Comparison of ENCODE assay signal across 8 cellular contexts in genomic region chr15:71440479-71441071, GRCh38.
DNase-seq lines count a peak whose midpoint lies in the region; ATAC-seq and TF ChIP-seq lines count a peak whose summit lies in the region.

No MANE protein-coding gene starts in this region.

- DNase-seq in Caco-2: peak in 1 of 2 experiments; percentile 22
- DNase-seq in PC-3: peak; percentile 67
- DNase-seq in epithelial cell of prostate (ENCODE audit: low read depth, low spot score): no peak
- DNase-seq in osteocyte (ENCODE audit: extremely low spot score, unreplicated experiment): no peak
- no peak for DNase-seq in activated naive CD4-positive, alpha-beta T cell treated with anti-CD3 and anti-CD28 coated beads, Interleukin-2, amount 50 U/mL, for 72 hours (ENCODE audit: low spot score in 2 of 2)
- DNase-seq in effector memory CD8-positive, alpha-beta T cell: no peak

- H4K20me1 ChIP-seq in KMS-11 (ENCODE audit: insufficient read depth): no peaks in the 10 kb centered on the region
- no peaks in the 10 kb centered on the region for H4K20me1 ChIP-seq in PC-3 (ENCODE audit: low read length)

- no TSS peak for BruUV-seq in Caco-2 (replicated peaks; lab: Mats Ljungman, UMichigan)
- no TSS peak for BruUV-seq in PC-3 (replicated peaks; lab: Mats Ljungman, UMichigan)

- CTCF ChIA-PET in Caco-2 (lab: Charles Lee): interaction anchor here (0.9 to 1.6 kb wide), 6 partner anchors 54 to 467 kb away, joined by 4 to 21 read pairs (median 4); partner anchors contain the start of gene THSD4
- CTCF ChIA-PET in PC-3 (lab: Charles Lee): interaction anchor here (0.5 to 1.0 kb wide), 8 partner anchors 54 to 465 kb away, joined by 3 to 8 read pairs (median 5); no protein-coding TSS in a partner anchor

- H3K36me3 ChIP-seq in Caco-2 (ENCODE audit: control insufficient read depth, insufficient read depth, low read length) (no peaks in the 10 kb centered on the region), KMS-11 (ENCODE audit: insufficient read depth) (no peaks in the 10 kb centered on the region), PC-3 (ENCODE audit: low read depth, low read length) (peaks cover 5% of the 10 kb centered on the region; the same call in 1 of the 2 replicates)

- H3K9me3 ChIP-seq in Caco-2: no peaks in the 10 kb centered on the region
- H3K9me3 ChIP-seq in PC-3 (ENCODE audit: low read length): no peaks in the 10 kb centered on the region

- ATAC-seq in PC-3 (no peak; the same call in 1 of the 2 replicates), GM21717 (IDR thresholded peaks at IDR 0.05; ENCODE audit: unreplicated experiment) (no peak)
- no peak for ATAC-seq in activated naive CD4-positive, alpha-beta T cell treated with anti-CD3 and anti-CD28 coated beads, Interleukin-2, amount 50 U/mL, for 72 hours
- no peak for ATAC-seq in effector memory CD8-positive, alpha-beta T cell (replicated peaks)

- H3K9ac ChIP-seq in KMS-11 (no peak overlapping the region), PC-3 (ENCODE audit: low read length) (peak overlapping the region; percentile 23)

- no peaks in the 10 kb centered on the region for H3K9me2 ChIP-seq in PC-3 (replicated peaks; ENCODE audit: low read length)

- no peak overlapping the region for H3K4me3 ChIP-seq in Caco-2 (ENCODE audit: low read depth, low read length)
- H3K4me3 ChIP-seq in KMS-11 (IDR thresholded peaks at IDR 0.05; ENCODE audit: insufficient read depth, low read depth, low read length): no peak overlapping the region
- H3K4me3 ChIP-seq in PC-3 (ENCODE audit: low read length): no peak overlapping the region

- no peak overlapping the region for H2AFZ ChIP-seq in KMS-11 (ENCODE audit: low read depth)
- H2AFZ ChIP-seq in PC-3 (ENCODE audit: low read length): no peak overlapping the region

- H3K4me1 Mint-ChIP-seq in Caco-2 (ENCODE audit: low read depth, unreplicated experiment) (no peaks in the 10 kb centered on the region), osteocyte (ENCODE audit: unreplicated experiment) (peaks cover 16% of the 10 kb centered on the region)
- no peaks in the 10 kb centered on the region for H3K4me1 Mint-ChIP-seq in effector memory CD8-positive, alpha-beta T cell (ENCODE audit: low read depth in 2 of 2)

- H3K4me1 ChIP-seq in Caco-2: no peaks in the 10 kb centered on the region; the same call in 1 of the 2 replicates
- no peaks in the 10 kb centered on the region for H3K4me1 ChIP-seq in KMS-11 (ENCODE audit: low read depth, poor library complexity, severe bottlenecking)
- peaks cover 60% of the 10 kb centered on the region for H3K4me1 ChIP-seq in PC-3 (ENCODE audit: insufficient read depth, low read length)

- intact Hi-C loops in Caco-2 (cut with micrococcal nuclease; ENCODE audit: unreplicated experiment) (loop anchor here (1.0 to 10.0 kb wide), 4 partner anchors 54 to 466 kb away; partner anchors contain the start of gene THSD4), PC-3 (cut with micrococcal nuclease) (loop anchor here (1.0 to 5.0 kb wide), 5 partner anchors 56 to 548 kb away; partner anchors contain the start of genes LRRC49 and THAP10)

- peaks cover 2% of the 10 kb centered on the region for H3F3A ChIP-seq in PC-3 (ENCODE audit: low read length, unreplicated experiment)

- H3K79me2 ChIP-seq in KMS-11 (ENCODE audit: insufficient read depth, low read depth) (no peaks in the 10 kb centered on the region), PC-3 (ENCODE audit: low read length) (no peaks in the 10 kb centered on the region; the same call in 1 of the 2 replicates)

- H3K27me3 ChIP-seq in Caco-2 (replicated peaks; ENCODE audit: control insufficient read depth, insufficient read depth, low read length) (no peaks in the 10 kb centered on the region), KMS-11 (ENCODE audit: insufficient read depth, low read depth) (no peaks in the 10 kb centered on the region), PC-3 (ENCODE audit: low read length) (no peaks in the 10 kb centered on the region)

- no peak overlapping the region for H3K27ac Mint-ChIP-seq in Caco-2 (ENCODE audit: unreplicated experiment)
- H3K27ac Mint-ChIP-seq in osteocyte (ENCODE audit: unreplicated experiment): no peak overlapping the region
- H3K27ac Mint-ChIP-seq in activated naive CD4-positive, alpha-beta T cell treated with anti-CD3 and anti-CD28 coated beads, Interleukin-2, amount 50 U/mL, for 72 hours: no peak overlapping the region
- no peak overlapping the region for H3K27ac Mint-ChIP-seq in effector memory CD8-positive, alpha-beta T cell

- peaks cover 2% of the 10 kb centered on the region for H3K27me3 Mint-ChIP-seq in Caco-2 (ENCODE audit: insufficient read depth, unreplicated experiment)
- H3K27me3 Mint-ChIP-seq in osteocyte (ENCODE audit: unreplicated experiment): no peaks in the 10 kb centered on the region
- peaks cover 6 to 10% of the 10 kb centered on the region in 2 donors for H3K27me3 Mint-ChIP-seq in effector memory CD8-positive, alpha-beta T cell

- H3K9me3 Mint-ChIP-seq in Caco-2 (ENCODE audit: unreplicated experiment) (no peaks in the 10 kb centered on the region), osteocyte (ENCODE audit: unreplicated experiment) (no peaks in the 10 kb centered on the region)
- H3K9me3 Mint-ChIP-seq in activated naive CD4-positive, alpha-beta T cell treated with anti-CD3 and anti-CD28 coated beads, Interleukin-2, amount 50 U/mL, for 72 hours: no peaks in the 10 kb centered on the region
- H3K9me3 Mint-ChIP-seq in effector memory CD8-positive, alpha-beta T cell: no peaks in the 10 kb centered on the region

- H3K36me3 Mint-ChIP-seq in Caco-2 (ENCODE audit: insufficient read depth, unreplicated experiment): no peaks in the 10 kb centered on the region
- no peaks in the 10 kb centered on the region for H3K36me3 Mint-ChIP-seq in osteocyte (ENCODE audit: unreplicated experiment)
- no peaks in the 10 kb centered on the region for H3K36me3 Mint-ChIP-seq in activated naive CD4-positive, alpha-beta T cell treated with anti-CD3 and anti-CD28 coated beads, Interleukin-2, amount 50 U/mL, for 72 hours
- H3K36me3 Mint-ChIP-seq in effector memory CD8-positive, alpha-beta T cell (ENCODE audit: insufficient read depth): no peaks in the 10 kb centered on the region

- H3K4me3 Mint-ChIP-seq in Caco-2 (ENCODE audit: unreplicated experiment) (no peak overlapping the region), osteocyte (ENCODE audit: unreplicated experiment) (no peak overlapping the region)
- no peak overlapping the region for H3K4me3 Mint-ChIP-seq in effector memory CD8-positive, alpha-beta T cell

- H3K27ac ChIP-seq in KMS-11 (no peak overlapping the region), PC-3 (ENCODE audit: low read length) (peak overlapping the region; percentile 56), epithelial cell of prostate (peak overlapping the region; percentile 31)

- H3K4me2 ChIP-seq in KMS-11 (no peak overlapping the region), PC-3 (ENCODE audit: low read length) (no peak overlapping the region)

- POLR2A ChIA-PET in Caco-2 (lab: Charles Lee) (no interaction called here), PC-3 (lab: Charles Lee; ENCODE audit: unreplicated experiment) (interaction anchor here (0.7 kb wide), 1 partner anchor 296 kb away, joined by 4 read pairs; no protein-coding TSS in a partner anchor)

- peak; percentile 36 to 49 for TF ChIP-seq CTCF in Caco-2 (IDR thresholded peaks at IDR 0.05; ENCODE audit: insufficient read depth in 1 of 2, low read depth in 1 of 2, low read length in 1 of 2, severe bottlenecking in 1 of 2, unreplicated experiment in 1 of 2)
- TF ChIP-seq CTCF in KMS-11 (conservative IDR thresholded peaks at IDR 0.05; ENCODE audit: low read depth, low read length): peak; percentile 55
- peak; percentile 71 for TF ChIP-seq CTCF in PC-3 (conservative IDR thresholded peaks at IDR 0.05; ENCODE audit: low read depth, low read length)
- peak; percentile 70 for TF ChIP-seq CTCF in osteocyte (IDR thresholded peaks at IDR 0.05)
